1 cellular context compared by ENCODE assay signal in the genomic region with DNA sequence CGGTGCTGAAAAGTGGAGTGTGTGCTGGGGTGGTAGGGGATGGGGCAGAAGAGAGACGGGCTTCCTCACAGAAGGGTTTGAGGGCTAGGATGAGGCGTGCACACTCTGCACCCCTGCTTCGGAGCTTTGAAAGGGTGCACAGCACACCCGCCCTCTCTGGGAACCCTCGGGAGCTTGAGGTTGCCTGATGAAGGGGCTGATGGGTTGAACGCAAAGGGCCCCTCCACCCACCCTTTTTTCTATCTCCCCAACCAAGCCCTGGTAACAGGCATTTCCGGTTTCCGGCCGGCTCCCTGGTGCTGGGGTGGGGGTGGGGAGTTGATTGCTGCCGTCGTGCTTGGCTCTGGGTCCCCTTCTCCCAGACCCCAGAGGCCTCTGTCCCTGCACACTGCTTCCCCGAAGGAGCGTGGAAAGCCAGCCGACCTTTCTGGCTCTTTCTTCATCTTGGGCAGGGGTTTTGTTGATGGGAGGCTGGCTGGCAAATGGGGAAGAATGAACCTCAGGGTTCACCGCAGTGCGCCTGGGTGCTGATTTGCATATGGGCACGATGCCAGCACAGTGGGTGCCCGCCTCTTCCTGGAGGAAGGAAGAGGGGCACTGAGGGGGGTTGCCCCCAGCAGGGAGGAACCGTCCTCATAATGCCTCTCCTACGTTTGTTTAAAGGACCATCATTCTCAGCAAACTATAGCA.
A peak's percentile ranks its signal among the peaks of the same experiment; 100 is the strongest.
TF ChIP-seq lines count a peak whose summit lies in the region.

No MANE protein-coding gene starts in this region.

TF ChIP-seq in HEK293, 187 proteins besides CTCF, POLR2A, EP300 and RAD21 (continued from another document and continues in another):
- TF ChIP-seq AEBP2 (tag by site-specific recombination; IDR thresholded peaks at IDR 0.05; ENCODE audit: borderline replicate concordance) (no peak), ZFHX2 (tag by site-specific recombination; conservative IDR thresholded peaks at IDR 0.05) (0 out of 2 replicates have a peak, but pooled peaks have one; percentile 11), ZFP37 (tag by site-specific recombination; IDR thresholded peaks at IDR 0.05) (no peak), KLF16 (tag by site-specific recombination; IDR thresholded peaks at IDR 0.05) (no peak), GLI4 (tag by site-specific recombination; IDR thresholded peaks at IDR 0.05) (no peak), TSHZ1 (tag by site-specific recombination; IDR thresholded peaks at IDR 0.05; ENCODE audit: borderline replicate concordance) (no peak), ZNF560 (tag by site-specific recombination; IDR thresholded peaks at IDR 0.05; ENCODE audit: borderline replicate concordance) (no peak), ZNF18 (tag by site-specific recombination; IDR thresholded peaks at IDR 0.05) (peak; percentile 69; the same call in 1 of the 2 replicates), HOXA7 (CRISPR knock-in tag; IDR thresholded peaks at IDR 0.05; ENCODE audit: borderline replicate concordance) (no peak), SP2 (tag by site-specific recombination; IDR thresholded peaks at IDR 0.05) (0 out of 2 replicates have a peak, but pooled peaks have one; percentile 14), ZNF324 (tag by site-specific recombination; IDR thresholded peaks at IDR 0.05) (no peak), ZNF518A (tag by site-specific recombination; conservative IDR thresholded peaks at IDR 0.05; ENCODE audit: low read depth) (peak; percentile 69; the same call in 1 of the 2 replicates), ZNF132 (tag by site-specific recombination; IDR thresholded peaks at IDR 0.05; ENCODE audit: borderline replicate concordance) (no peak), OVOL3 (tag by site-specific recombination; IDR thresholded peaks at IDR 0.05) (no peak), ZNF146 (tag by site-specific recombination; IDR thresholded peaks at IDR 0.05) (no peak), ZNF777 (tag by site-specific recombination; IDR thresholded peaks at IDR 0.05; ENCODE audit: borderline replicate concordance) (no peak), ZNF701 (tag by site-specific recombination; IDR thresholded peaks at IDR 0.05) (no peak), ZNF629 (tag by site-specific recombination; IDR thresholded peaks at IDR 0.05) (no peak), ZNF202 (tag by site-specific recombination; IDR thresholded peaks at IDR 0.05; ENCODE audit: borderline replicate concordance) (no peak), ZBTB17 (tag by site-specific recombination; IDR thresholded peaks at IDR 0.05) (peak; percentile 41; the same call in 1 of the 2 replicates), ZNF660 (tag by site-specific recombination; IDR thresholded peaks at IDR 0.05) (no peak), ZNF580 (tag by site-specific recombination; IDR thresholded peaks at IDR 0.05) (no peak), ZNF843 (tag by site-specific recombination; IDR thresholded peaks at IDR 0.05) (no peak), ZNF561 (tag by site-specific recombination; IDR thresholded peaks at IDR 0.05; ENCODE audit: borderline replicate concordance) (no peak), HIC1 (tag by site-specific recombination; IDR thresholded peaks at IDR 0.05) (no peak), ZNF791 (tag by site-specific recombination; IDR thresholded peaks at IDR 0.05) (no peak), ZNF37A (tag by site-specific recombination; IDR thresholded peaks at IDR 0.05) (no peak), ZNF776 (tag by site-specific recombination; IDR thresholded peaks at IDR 0.05; ENCODE audit: borderline replicate concordance) (no peak), ZNF223 (tag by site-specific recombination; IDR thresholded peaks at IDR 0.05) (no peak), ZNF548 (tag by site-specific recombination; IDR thresholded peaks at IDR 0.05) (no peak), KLF9 (tag by site-specific recombination; IDR thresholded peaks at IDR 0.05; ENCODE audit: low read depth) (no peak), SETDB1 (IDR thresholded peaks at IDR 0.05; ENCODE audit: insufficient read length, low read length) (no peak)
- TF ChIP-seq, protein P1, sequence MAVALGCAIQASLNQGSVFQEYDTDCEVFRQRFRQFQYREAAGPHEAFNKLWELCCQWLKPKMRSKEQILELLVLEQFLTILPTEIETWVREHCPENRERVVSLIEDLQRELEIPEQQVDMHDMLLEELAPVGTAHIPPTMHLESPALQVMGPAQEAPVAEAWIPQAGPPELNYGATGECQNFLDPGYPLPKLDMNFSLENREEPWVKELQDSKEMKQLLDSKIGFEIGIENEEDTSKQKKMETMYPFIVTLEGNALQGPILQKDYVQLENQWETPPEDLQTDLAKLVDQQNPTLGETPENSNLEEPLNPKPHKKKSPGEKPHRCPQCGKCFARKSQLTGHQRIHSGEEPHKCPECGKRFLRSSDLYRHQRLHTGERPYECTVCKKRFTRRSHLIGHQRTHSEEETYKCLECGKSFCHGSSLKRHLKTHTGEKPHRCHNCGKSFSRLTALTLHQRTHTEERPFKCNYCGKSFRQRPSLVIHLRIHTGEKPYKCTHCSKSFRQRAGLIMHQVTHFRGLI (tag by site-specific recombination; IDR thresholded peaks at IDR 0.05): no peak
- TF ChIP-seq, protein P2, sequence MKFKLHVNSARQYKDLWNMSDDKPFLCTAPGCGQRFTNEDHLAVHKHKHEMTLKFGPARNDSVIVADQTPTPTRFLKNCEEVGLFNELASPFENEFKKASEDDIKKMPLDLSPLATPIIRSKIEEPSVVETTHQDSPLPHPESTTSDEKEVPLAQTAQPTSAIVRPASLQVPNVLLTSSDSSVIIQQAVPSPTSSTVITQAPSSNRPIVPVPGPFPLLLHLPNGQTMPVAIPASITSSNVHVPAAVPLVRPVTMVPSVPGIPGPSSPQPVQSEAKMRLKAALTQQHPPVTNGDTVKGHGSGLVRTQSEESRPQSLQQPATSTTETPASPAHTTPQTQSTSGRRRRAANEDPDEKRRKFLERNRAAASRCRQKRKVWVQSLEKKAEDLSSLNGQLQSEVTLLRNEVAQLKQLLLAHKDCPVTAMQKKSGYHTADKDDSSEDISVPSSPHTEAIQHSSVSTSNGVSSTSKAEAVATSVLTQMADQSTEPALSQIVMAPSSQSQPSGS (tag by site-specific recombination; IDR thresholded peaks at IDR 0.05; ENCODE audit: low read depth): no peak
- TF ChIP-seq, protein P3, sequence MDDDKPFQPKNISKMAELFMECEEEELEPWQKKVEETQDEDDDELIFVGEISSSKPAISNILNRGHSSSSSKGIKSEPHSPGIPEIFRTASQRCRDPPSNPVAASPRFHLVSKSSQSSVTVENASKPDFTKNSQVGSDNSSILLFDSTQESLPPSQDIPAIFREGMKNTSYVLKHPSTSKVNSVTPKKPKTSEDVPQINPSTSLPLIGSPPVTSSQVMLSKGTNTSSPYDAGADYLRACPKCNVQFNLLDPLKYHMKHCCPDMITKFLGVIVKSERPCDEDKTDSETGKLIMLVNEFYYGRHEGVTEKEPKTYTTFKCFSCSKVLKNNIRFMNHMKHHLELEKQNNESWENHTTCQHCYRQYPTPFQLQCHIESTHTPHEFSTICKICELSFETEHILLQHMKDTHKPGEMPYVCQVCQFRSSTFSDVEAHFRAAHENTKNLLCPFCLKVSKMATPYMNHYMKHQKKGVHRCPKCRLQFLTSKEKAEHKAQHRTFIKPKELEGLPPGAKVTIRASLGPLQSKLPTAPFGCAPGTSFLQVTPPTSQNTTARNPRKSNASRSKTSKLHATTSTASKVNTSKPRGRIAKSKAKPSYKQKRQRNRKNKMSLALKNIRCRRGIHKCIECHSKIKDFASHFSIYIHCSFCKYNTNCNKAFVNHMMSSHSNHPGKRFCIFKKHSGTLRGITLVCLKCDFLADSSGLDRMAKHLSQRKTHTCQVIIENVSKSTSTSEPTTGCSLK (tag by site-specific recombination; IDR thresholded peaks at IDR 0.05): no peak
